ENCODE assay signal across 1 cellular context in genomic region chr19:11052391-11052790, GRCh38.
TF ChIP-seq lines count a peak whose summit lies in the region.

No MANE protein-coding gene starts in this region.

TF ChIP-seq in GM12878, 131 proteins besides CTCF, POLR2A, EP300 and RAD21:
- TF ChIP-seq SUZ12 (IDR thresholded peaks at IDR 0.05; ENCODE audit: unreplicated experiment), result no peak
- no peak for TF ChIP-seq SPI1 (IDR thresholded peaks at IDR 0.05; ENCODE audit: borderline replicate concordance, insufficient read depth, low read depth, low read length)
- no peak for TF ChIP-seq NR2C1 (IDR thresholded peaks at IDR 0.05)
- TF ChIP-seq POLR2AphosphoS5 (IDR thresholded peaks at IDR 0.05; ENCODE audit: low read length), result no peak
- no peak for TF ChIP-seq FOS (IDR thresholded peaks at IDR 0.05; ENCODE audit: borderline replicate concordance, extremely low read depth, insufficient read length)
- no peak for TF ChIP-seq ETV6 (conservative IDR thresholded peaks at IDR 0.05 in 1 of 2, IDR thresholded peaks at IDR 0.05 in 1 of 2; ENCODE audit: borderline replicate concordance in 1 of 2, low read depth in 1 of 2)
- TF ChIP-seq TBL1XR1 (IDR thresholded peaks at IDR 0.05; ENCODE audit: low read depth, low read length), result no peak
- TF ChIP-seq EZH2 (IDR thresholded peaks at IDR 0.05; ENCODE audit: borderline replicate concordance, control insufficient read depth, low read depth, low read length), result no peak
- TF ChIP-seq ELK1 (IDR thresholded peaks at IDR 0.05; ENCODE audit: low read depth, low read length), result no peak
- TF ChIP-seq MEF2B (IDR thresholded peaks at IDR 0.05; ENCODE audit: partially characterized antibody, poor library complexity, severe bottlenecking), result no peak
- no peak for TF ChIP-seq PAX5 (IDR thresholded peaks at IDR 0.05; ENCODE audit: borderline replicate concordance, low read depth, low read length)
- TF ChIP-seq BCLAF1 (IDR thresholded peaks at IDR 0.05), result no peak
- TF ChIP-seq, protein P1, sequence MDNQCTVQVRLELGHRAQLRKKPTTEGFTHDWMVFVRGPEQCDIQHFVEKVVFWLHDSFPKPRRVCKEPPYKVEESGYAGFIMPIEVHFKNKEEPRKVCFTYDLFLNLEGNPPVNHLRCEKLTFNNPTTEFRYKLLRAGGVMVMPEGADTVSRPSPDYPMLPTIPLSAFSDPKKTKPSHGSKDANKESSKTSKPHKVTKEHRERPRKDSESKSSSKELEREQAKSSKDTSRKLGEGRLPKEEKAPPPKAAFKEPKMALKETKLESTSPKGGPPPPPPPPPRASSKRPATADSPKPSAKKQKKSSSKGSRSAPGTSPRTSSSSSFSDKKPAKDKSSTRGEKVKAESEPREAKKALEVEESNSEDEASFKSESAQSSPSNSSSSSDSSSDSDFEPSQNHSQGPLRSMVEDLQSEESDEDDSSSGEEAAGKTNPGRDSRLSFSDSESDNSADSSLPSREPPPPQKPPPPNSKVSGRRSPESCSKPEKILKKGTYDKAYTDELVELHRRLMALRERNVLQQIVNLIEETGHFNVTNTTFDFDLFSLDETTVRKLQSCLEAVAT (IDR thresholded peaks at IDR 0.05), result no peak
- TF ChIP-seq, protein P2, sequence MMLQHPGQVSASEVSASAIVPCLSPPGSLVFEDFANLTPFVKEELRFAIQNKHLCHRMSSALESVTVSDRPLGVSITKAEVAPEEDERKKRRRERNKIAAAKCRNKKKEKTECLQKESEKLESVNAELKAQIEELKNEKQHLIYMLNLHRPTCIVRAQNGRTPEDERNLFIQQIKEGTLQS (IDR thresholded peaks at IDR 0.05; ENCODE audit: borderline replicate concordance, extremely low read depth, low read depth, low read length), result no peak
- TF ChIP-seq CREB1 (IDR thresholded peaks at IDR 0.05; ENCODE audit: low read depth), result no peak
